24 cellular contexts compared by ENCODE assay signal in the genomic region with DNA sequence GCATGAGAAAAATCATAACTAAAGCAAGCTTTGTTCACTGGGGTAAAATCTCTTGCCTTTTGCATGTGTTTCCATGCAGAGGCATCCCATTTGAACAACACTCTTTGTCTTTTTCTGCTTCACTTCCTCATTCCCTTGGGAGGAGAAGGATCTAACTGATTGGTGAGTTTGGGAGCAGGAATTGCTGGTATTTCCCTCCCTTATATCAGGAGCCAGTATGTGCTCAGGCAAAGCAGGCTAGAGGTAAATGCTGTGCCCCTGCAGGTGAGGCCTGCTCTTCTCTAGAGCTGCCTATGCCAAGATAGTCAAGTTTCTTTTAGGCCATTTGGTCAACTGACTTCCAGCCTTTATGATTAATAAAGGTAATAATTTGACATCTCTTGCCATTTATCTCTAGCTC.
DNase-seq lines count a peak whose midpoint lies in the region; ATAC-seq, FAIRE-seq and TF ChIP-seq lines count a peak whose summit lies in the region.
"Had no signal": no experiment of that assay in that cellular context is flagged by ENCODE, and none has a peak within 500 bp of the region (broad histone marks: within the 10 kb centered on the region; RNA-seq: fewer than 3 reads in every experiment).

No MANE protein-coding gene starts in this region.

- H3K36me3 ChIP-seq in K562 (ENCODE audit: control insufficient read depth, insufficient read depth, low read length) = no peaks in the 10 kb centered on the region
- H3K36me3 ChIP-seq in tibial nerve = no peaks in the 10 kb centered on the region
- H3K36me3 ChIP-seq: BLaER1 treated with 17β-estradiol and CSF1 and Interleukin-3, amounts not matched to agents 10 nM and 100 nM had no signal

- intact Hi-C loops in K562 (cut with micrococcal nuclease) = no loop called here

- H3K4me2 ChIP-seq in K562 (ENCODE audit: insufficient read depth, low read length) = no peak overlapping the region
- H3K4me2 ChIP-seq: SK-N-SH had no signal

- no peaks in the 10 kb centered on the region for H4K20me1 ChIP-seq in K562 (replicated peaks; ENCODE audit: control insufficient read depth, insufficient read depth, low read length)
- H4K20me1 ChIP-seq: BLaER1 treated with 17β-estradiol and CSF1 and Interleukin-3, amounts not matched to agents 10 nM and 100 nM had no signal

- no peak for TF ChIP-seq RAD21 in K562 (CRISPR knock-in tag; conservative IDR thresholded peaks at IDR 0.05 in 1 of 2, IDR thresholded peaks at IDR 0.05 in 1 of 2)

- H3K9me1 ChIP-seq in K562 (ENCODE audit: control insufficient read depth, insufficient read depth, low read length) = no peaks in the 10 kb centered on the region

- no peak for TF ChIP-seq EP300 in K562 (IDR thresholded peaks at IDR 0.05; ENCODE audit: low read length)
- TF ChIP-seq EP300 in tibial nerve (IDR thresholded peaks at IDR 0.05) = no peak

- H3K4me3 ChIP-seq in K562 (no peak overlapping the region), tibial nerve (no peak overlapping the region)
- H3K4me3 ChIP-seq: BLaER1 treated with 17β-estradiol and CSF1 and Interleukin-3, amounts not matched to agents 10 nM and 100 nM; dorsolateral prefrontal cortex had no signal

- no peaks in the 10 kb centered on the region for H3K9me3 ChIP-seq in K562 (replicated peaks; ENCODE audit: control insufficient read depth, insufficient read depth, low read depth, low read length)
- no peaks in the 10 kb centered on the region for H3K9me3 ChIP-seq in tibial nerve
- H3K9me3 ChIP-seq: BLaER1 treated with 17β-estradiol and CSF1 and Interleukin-3, amounts not matched to agents 10 nM and 100 nM; SK-N-SH had no signal

- DNase-seq in NCI-H69 (lab: John Stamatoyannopoulos, UW) (peak; percentile 23), K562 (ENCODE audit: extremely low read depth in 1 of 4, low spot score in 3 of 4) (no peak), islet precursor cell (peak; percentile 68), renal cortical epithelial cell (ENCODE audit: low read depth) (peak; percentile 11), dedifferentiated amniotic fluid mesenchymal stem cell (ENCODE audit: extremely low spot score) (no peak), tibial nerve (ENCODE audit: low spot score in 2 of 2) (no peak)
- DNase-seq: activated CD4-positive, alpha-beta memory T cell treated with anti-CD3 and anti-CD28 coated beads, Interleukin-2, amount 10 ng/mL, durations not matched to agents 7 days and 5 days; activated CD8-positive, alpha-beta memory T cell treated with anti-CD3 and anti-CD28 coated beads, Interleukin-2, amount 50 U/mL, for 4 hours; amniotic stem cell; DMS79 treated with DMSO at 0.1 percent for 48 hours; dorsolateral prefrontal cortex; left ventricle myocardium superior; NCI-H1048; NCI-H1694; NCI-H2171 treated with DMSO at 0.1 percent for 48 hours; NCI-H510A treated with DMSO at 0.1 percent for 48 hours; occipital lobe; SK-N-SH; stimulated activated CD4-positive, alpha-beta T cell treated with anti-CD3 and anti-CD28 coated beads, Interleukin-15, amount 100 ng/mL, for 24 hours had no signal

- in situ Hi-C loops in K562 (cut with MboI) = no loop called here

- no peak for ATAC-seq in K562
- ATAC-seq in activated CD4-positive, CD25-positive, alpha-beta regulatory T cell treated with anti-CD3 and anti-CD28 coated beads, Interleukin-2, amount 50 U/mL, for 24 hours = no peak
- ATAC-seq: left ventricle myocardium superior; stimulated activated effector memory CD8-positive, alpha-beta T cell treated with anti-CD3 and anti-CD28 coated beads, Interleukin-12 subunit alpha, Interleukin-12 subunit beta, amount 100 ng/mL, for 72 hours had no signal

- no peaks in the 10 kb centered on the region for H3K79me2 ChIP-seq in K562 (ENCODE audit: control insufficient read depth, insufficient read depth, low read length)

- H3K4me1 ChIP-seq in K562 (replicated peaks in 1 of 2; ENCODE audit: control insufficient read depth in 2 of 2, insufficient read depth in 2 of 2, low read length in 2 of 2) = no peaks in the 10 kb centered on the region
- H3K4me1 ChIP-seq in tibial nerve = no peaks in the 10 kb centered on the region

- CTCF ChIA-PET in K562 (lab: Yijun Ruan, JAX; ENCODE audit: low intra/inter-chr PET ratio) = no interaction called here

- TF ChIP-seq CTCF in K562 (IDR thresholded peaks at IDR 0.05 in 2 of 3, conservative IDR thresholded peaks at IDR 0.05 in 1 of 3; ENCODE audit: insufficient read depth in 2 of 3, low read depth in 1 of 3, low read length in 3 of 3) (no peak), tibial nerve (IDR thresholded peaks at IDR 0.05) (no peak)

- no peak overlapping the region for H3K27ac ChIP-seq in K562 (ENCODE audit: extremely low read depth, low read depth, low read length)
- no peak overlapping the region for H3K27ac ChIP-seq in tibial nerve
- H3K27ac ChIP-seq: BLaER1 treated with 17β-estradiol and CSF1 and Interleukin-3, amounts not matched to agents 10 nM and 100 nM; dorsolateral prefrontal cortex had no signal

- POLR2A ChIA-PET in K562 (lab: Yijun Ruan, JAX) = no interaction called here

- BruUV-seq in K562 (replicated peaks; lab: Mats Ljungman, UMichigan) = no TSS peak

- no peak overlapping the region for H2AFZ ChIP-seq in K562 (ENCODE audit: low read depth, low read length)

- TF ChIP-seq POLR2A in K562 (conservative IDR thresholded peaks at IDR 0.05) = no peak
- TF ChIP-seq POLR2A in tibial nerve (IDR thresholded peaks at IDR 0.05) = no peak

- no peak overlapping the region for H3K9ac ChIP-seq in K562 (ENCODE audit: insufficient read depth in 1 of 2, low read depth in 2 of 2, low read length in 2 of 2)
- H3K9ac ChIP-seq: BLaER1 treated with 17β-estradiol and CSF1 and Interleukin-3, amounts not matched to agents 10 nM and 100 nM; SK-N-SH had no signal

- H3K27me3 ChIP-seq in K562 (ENCODE audit: control insufficient read depth in 2 of 2, insufficient read depth in 2 of 2, low read length in 2 of 2) (no peaks in the 10 kb centered on the region), tibial nerve (no peaks in the 10 kb centered on the region)
- H3K27me3 ChIP-seq: BLaER1 treated with 17β-estradiol and CSF1 and Interleukin-3, amounts not matched to agents 10 nM and 100 nM had no signal

- no peak for FAIRE-seq in K562 (lab: Jason Lieb, UNC)
- FAIRE-seq: frontal cortex, TTC549 had no signal

TF ChIP-seq in K562, 482 proteins besides CTCF, POLR2A, EP300 and RAD21:
- TF ChIP-seq, protein P1, sequence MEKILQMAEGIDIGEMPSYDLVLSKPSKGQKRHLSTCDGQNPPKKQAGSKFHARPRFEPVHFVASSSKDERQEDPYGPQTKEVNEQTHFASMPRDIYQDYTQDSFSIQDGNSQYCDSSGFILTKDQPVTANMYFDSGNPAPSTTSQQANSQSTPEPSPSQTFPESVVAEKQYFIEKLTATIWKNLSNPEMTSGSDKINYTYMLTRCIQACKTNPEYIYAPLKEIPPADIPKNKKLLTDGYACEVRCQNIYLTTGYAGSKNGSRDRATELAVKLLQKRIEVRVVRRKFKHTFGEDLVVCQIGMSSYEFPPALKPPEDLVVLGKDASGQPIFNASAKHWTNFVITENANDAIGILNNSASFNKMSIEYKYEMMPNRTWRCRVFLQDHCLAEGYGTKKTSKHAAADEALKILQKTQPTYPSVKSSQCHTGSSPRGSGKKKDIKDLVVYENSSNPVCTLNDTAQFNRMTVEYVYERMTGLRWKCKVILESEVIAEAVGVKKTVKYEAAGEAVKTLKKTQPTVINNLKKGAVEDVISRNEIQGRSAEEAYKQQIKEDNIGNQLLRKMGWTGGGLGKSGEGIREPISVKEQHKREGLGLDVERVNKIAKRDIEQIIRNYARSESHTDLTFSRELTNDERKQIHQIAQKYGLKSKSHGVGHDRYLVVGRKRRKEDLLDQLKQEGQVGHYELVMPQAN (IDR thresholded peaks at IDR 0.05; ENCODE audit: borderline replicate concordance) = no peak
- TF ChIP-seq SPI1 (IDR thresholded peaks at IDR 0.05; ENCODE audit: borderline replicate concordance, low read depth, low read length) = 0 out of 2 replicates have a peak, but pooled peaks have one; percentile 4

Comparison
In these comparisons a context has a peak if more than half of its experiments do, and no peak if none do; other contexts are left out.
1. DNase-seq: peak in NCI-H69 (single experiment), islet precursor cell (single experiment) and renal cortical epithelial cell (single experiment); none in K562 (0 of 4), dedifferentiated amniotic fluid mesenchymal stem cell (single experiment) and tibial nerve (0 of 2).